ENCODE assay signal across 21 cellular contexts in genomic region chr7:154598405-154598804, GRCh38.
"Had no signal": no experiment of that assay in that cellular context is flagged by ENCODE, and none has a peak within 500 bp of the region (broad histone marks: within the 10 kb centered on the region; RNA-seq: fewer than 3 reads in every experiment).

No MANE protein-coding gene starts in this region.

- H3K9me3 ChIP-seq: right lobe of liver, upper lobe of left lung had no signal

- ATAC-seq: activated CD4-positive, alpha-beta T cell treated with anti-CD3 and anti-CD28 coated beads for 36 hours; left cardiac atrium; right lobe of liver; stimulated activated naive B cell treated with anti-CD40 and anti-IgM and Interleukin-4, amounts not matched to agents 10 μg/mL and 1 μg/mL and 100 μg/mL, for 72 hours; T-helper 17 cell had no signal

- DNase-seq: activated B cell treated with CpG ODN at 0.5 μM for 24 hours; activated CD4-positive, alpha-beta T cell treated with anti-CD3 and anti-CD28 coated beads for 36 hours; activated CD4-positive, alpha-beta T cell treated with anti-CD3 and anti-CD28 coated beads, Interleukin-2, amount 50 U/mL, for 4 hours; activated CD8-positive, alpha-beta memory T cell treated with anti-CD3 and anti-CD28 coated beads for 24 hours; activated CD8-positive, alpha-beta memory T cell treated with anti-CD3 and anti-CD28 coated beads, Interleukin-2, amount 50 U/mL, for 4 hours; activated naive CD4-positive, alpha-beta T cell treated with anti-CD3 and anti-CD28 coated beads for 36 hours; activated T-cell treated with anti-CD3 and anti-CD28 coated beads, Interleukin-2, amount 50 U/mL, for 48 hours; cerebellar nuclear complex; cortex of kidney; foreskin fibroblast; left cardiac atrium; mesenchymal stem cell; naive B cell; posterior cingulate gyrus; right lobe of liver; stimulated activated CD4-positive, alpha-beta T cell treated with anti-CD3 and anti-CD28 coated beads, Interleukin-15, amount 100 ng/mL, for 24 hours; stimulated activated CD8-positive, alpha-beta memory T cell treated with anti-CD3 and anti-CD28 coated beads, Interleukin-4, amount 100 ng/mL, for 48 hours; stimulated activated naive B cell treated with anti-CD40 and anti-IgM and Interleukin-4, amounts not matched to agents 10 μg/mL and 1 μg/mL and 100 μg/mL, for 72 hours; T-helper 17 cell; upper lobe of left lung had no signal

- H3K4me3 ChIP-seq: right lobe of liver, smooth muscle cell, upper lobe of left lung had no signal

- H3K36me3 ChIP-seq: right lobe of liver, upper lobe of left lung had no signal

- H3K27me3 ChIP-seq: right lobe of liver, upper lobe of left lung had no signal

- H3K4me1 ChIP-seq: right lobe of liver, upper lobe of left lung had no signal

- H3K27ac ChIP-seq: right lobe of liver, upper lobe of left lung had no signal
